10 cellular contexts compared by ENCODE assay signal in genomic region chr7:107387077-107387476, GRCh38.
DNase-seq lines count a peak whose midpoint lies in the region; ATAC-seq and TF ChIP-seq lines count a peak whose summit lies in the region.
"Had no signal": no experiment of that assay in that cellular context is flagged by ENCODE, and none has a peak within 500 bp of the region (broad histone marks: within the 10 kb centered on the region; RNA-seq: fewer than 3 reads in every experiment).

No MANE protein-coding gene starts in this region.

- H3K27me3 Mint-ChIP-seq in chondrocyte (ENCODE audit: low read depth), result no peaks in the 10 kb centered on the region
- H3K27me3 Mint-ChIP-seq: activated naive CD4-positive, alpha-beta T cell treated with anti-CD3 and anti-CD28 coated beads, Interleukin-2, amount 50 U/mL, for 24 hours had no signal

- H3K27ac ChIP-seq in layer of hippocampus (ENCODE audit: low read depth, low read length), result peak overlapping the region; percentile 16
- H3K27ac ChIP-seq: pancreas had no signal

- DNase-seq in Right ventricle myocardium superior (peak; percentile 74), cardiac septum (ENCODE audit: low spot score) (no peak), chondrocyte (ENCODE audit: low spot score) (peak; percentile 88), SKM-1 (lab: John Stamatoyannopoulos, UW; ENCODE audit: unreplicated experiment) (no peak), GOT3 (lab: John Stamatoyannopoulos, UW) (no peak)
- no peak for DNase-seq in activated effector memory CD4-positive, alpha-beta T cell treated with Interleukin-2 at 50 U/mL for 16 hours

- H3K27me3 ChIP-seq in layer of hippocampus (ENCODE audit: control insufficient read depth, insufficient read depth, low read length), result no peaks in the 10 kb centered on the region
- H3K27me3 ChIP-seq: pancreas had no signal

- intact Hi-C loops in Right ventricle myocardium superior (cut with DNase I), result no loop called here
- intact Hi-C loops in cardiac septum (cut with DNase I), result no loop called here

- TF ChIP-seq CTCF in chondrocyte (IDR thresholded peaks at IDR 0.05), result no peak

- ATAC-seq in Right ventricle myocardium superior (ENCODE audit: poor library complexity), result peak; percentile 91
- ATAC-seq in HG03097 (IDR thresholded peaks at IDR 0.05; ENCODE audit: low FRiP score, unreplicated experiment), result no peak

- H3K4me3 Mint-ChIP-seq in chondrocyte (ENCODE audit: unreplicated experiment), result no peak overlapping the region
- H3K4me3 Mint-ChIP-seq: activated naive CD4-positive, alpha-beta T cell treated with anti-CD3 and anti-CD28 coated beads, Interleukin-2, amount 50 U/mL, for 24 hours had no signal

- no peaks in the 10 kb centered on the region for H3K9me3 Mint-ChIP-seq in chondrocyte (ENCODE audit: low read depth)
- H3K9me3 Mint-ChIP-seq: activated naive CD4-positive, alpha-beta T cell treated with anti-CD3 and anti-CD28 coated beads, Interleukin-2, amount 50 U/mL, for 24 hours had no signal

- H3K4me1 Mint-ChIP-seq in chondrocyte (ENCODE audit: low read depth), result peaks cover 45% of the 10 kb centered on the region
- H3K4me1 Mint-ChIP-seq: activated naive CD4-positive, alpha-beta T cell treated with anti-CD3 and anti-CD28 coated beads, Interleukin-2, amount 50 U/mL, for 24 hours had no signal

- H3K36me3 Mint-ChIP-seq in chondrocyte (ENCODE audit: low read depth), result no peaks in the 10 kb centered on the region

- peak overlapping the region; percentile 98 for H3K27ac Mint-ChIP-seq in chondrocyte (ENCODE audit: unreplicated experiment)
- H3K27ac Mint-ChIP-seq: activated naive CD4-positive, alpha-beta T cell treated with anti-CD3 and anti-CD28 coated beads, Interleukin-2, amount 50 U/mL, for 24 hours had no signal

Comparison
In these comparisons a context has a peak if more than half of its experiments do, and no peak if none do; other contexts are left out.
1. DNase-seq: peak in Right ventricle myocardium superior (single experiment) and chondrocyte (single experiment); none in cardiac septum (single experiment), SKM-1 (single experiment), GOT3 (single experiment) and activated effector memory CD4-positive, alpha-beta T cell treated with Interleukin-2 at 50 U/mL for 16 hours (single experiment).